31 cellular contexts compared by ENCODE assay signal in genomic region chr1:2972011-2972878, GRCh38. TPM values are rescaled to one million over a fixed set of nuclear protein-coding genes. Genes with fewer than 3 reads are reported as not detected.
DNase-seq lines count a peak whose midpoint lies in the region; ATAC-seq, FAIRE-seq and TF ChIP-seq lines count a peak whose summit lies in the region.
"Had no signal": no experiment of that assay in that cellular context is flagged by ENCODE, and none has a peak within 500 bp of the region (broad histone marks: within the 10 kb centered on the region; RNA-seq: fewer than 3 reads in every experiment).

No MANE protein-coding gene starts in this region.

- H3K9me2 ChIP-seq in SK-N-SH, result no peaks in the 10 kb centered on the region

- no peaks in the 10 kb centered on the region for H3K27me3 ChIP-seq in IMR-90 (ENCODE audit: control insufficient read depth, insufficient read depth, low read length)
- H3K27me3 ChIP-seq in spleen (replicated peaks in 1 of 7), result peaks cover 0 to 80% (median 0%) of the 10 kb centered on the region in 7 donors
- H3K27me3 ChIP-seq in SK-N-SH (ENCODE audit: insufficient read depth), result no peaks in the 10 kb centered on the region

- H3K4me3 ChIP-seq in IMR-90 (ENCODE audit: insufficient read depth, low read depth, low read length) (no peak overlapping the region), kidney (ENCODE audit: low read length in 2 of 2) (no peak overlapping the region), spleen (no peak overlapping the region), SK-N-SH (ENCODE audit: low read depth in 2 of 2, low read length in 1 of 2) (no peak overlapping the region)
- H3K4me3 ChIP-seq: BLaER1 treated with 17β-estradiol and CSF1 and Interleukin-3, amounts not matched to agents 10 nM and 100 nM; GM23338; skin epidermis had no signal

- POLR2A ChIA-PET in IMR-90 (lab: Charles Lee; ENCODE audit: unreplicated experiment) (no interaction called here), activated B cell treated with CpG ODN at 0.5 μM for 24 hours (lab: Charles Lee) (no interaction called here), SK-N-SH (lab: Yijun Ruan, JAX) (no interaction called here)

- no peak overlapping the region for H3K4ac ChIP-seq in IMR-90 (ENCODE audit: low read depth, low read length)

- CTCF ChIA-PET in IMR-90 (lab: Yijun Ruan, JAX) (no interaction called here), activated B cell treated with CpG ODN at 0.5 μM for 24 hours (lab: Charles Lee) (no interaction called here), SK-N-SH (lab: Yijun Ruan, JAX) (no interaction called here)

- TF ChIP-seq EP300 in SK-N-SH (IDR thresholded peaks at IDR 0.05; ENCODE audit: borderline replicate concordance in 1 of 2, low read depth in 1 of 2, low read length in 1 of 2), result no peak

- no peak for TF ChIP-seq POLR2A in IMR-90 (IDR thresholded peaks at IDR 0.05; ENCODE audit: low read depth, low read length)
- TF ChIP-seq POLR2A in spleen (IDR thresholded peaks at IDR 0.05), result no peak

- H3K36me3 Mint-ChIP-seq in activated B cell treated with CpG ODN at 0.5 μM for 24 hours (ENCODE audit: low read depth), result no peaks in the 10 kb centered on the region
- H3K36me3 Mint-ChIP-seq: naive B cell had no signal

- no peak overlapping the region for H4K8ac ChIP-seq in IMR-90 (ENCODE audit: low read depth in 2 of 2, low read length in 2 of 2)

- no peak overlapping the region for H3K27ac Mint-ChIP-seq in activated B cell treated with CpG ODN at 0.5 μM for 24 hours
- H3K27ac Mint-ChIP-seq: effector memory CD8-positive, alpha-beta T cell; GM23338; HFFc6; mesothelial cell of epicardium; stimulated activated naive CD8-positive, alpha-beta T cell treated with anti-CD3 and anti-CD28 coated beads, Interleukin-15, Interleukin-2, amounts not matched to agents 100 ng/mL and 50 ng/mL, for 24 hours; T-helper 2 cell treated with Interferon-gamma antibody and Interleukin-4, amounts not matched to agents 5 μg/mL and 100 μg/mL, for 36 hours had no signal

- H3K14ac ChIP-seq in IMR-90 (replicated peaks; ENCODE audit: low read depth, low read length), result no peak overlapping the region

- H4K91ac ChIP-seq in IMR-90 (ENCODE audit: insufficient read depth, low read depth, low read length), result no peak overlapping the region

- intact Hi-C loops in IMR-90 (cut with micrococcal nuclease) (no loop called here), activated B cell treated with CpG ODN at 0.5 μM for 24 hours (cut with micrococcal nuclease) (no loop called here), kidney (cut with DNase I) (no loop called here), spleen (cut with DNase I; ENCODE audit: low total_unique reads) (no loop called here)

- TF ChIP-seq CTCF in IMR-90 (conservative IDR thresholded peaks at IDR 0.05; ENCODE audit: low read depth, low read length), result no peak
- no peak for TF ChIP-seq CTCF in activated B cell treated with CpG ODN at 0.5 μM for 24 hours (IDR thresholded peaks at IDR 0.05)
- TF ChIP-seq CTCF in kidney (IDR thresholded peaks at IDR 0.05; ENCODE audit: borderline replicate concordance, extremely low read depth, insufficient read depth), result no peak
- TF ChIP-seq CTCF in spleen (IDR thresholded peaks at IDR 0.05 in 8 of 11, conservative IDR thresholded peaks at IDR 0.05 in 3 of 11), result no peak
- no peak for TF ChIP-seq CTCF in SK-N-SH (IDR thresholded peaks at IDR 0.05)

- H2BK120ac ChIP-seq in IMR-90 (ENCODE audit: low read depth, low read length), result no peak overlapping the region

- H3K79me1 ChIP-seq in IMR-90 (ENCODE audit: low read depth in 1 of 2, low read length in 2 of 2), result no peaks in the 10 kb centered on the region

- no peak overlapping the region for H2BK5ac ChIP-seq in IMR-90 (ENCODE audit: low read depth, low read length, poor library complexity, severe bottlenecking)

- H2AK5ac ChIP-seq in IMR-90 (ENCODE audit: low read depth, low read length), result no peak overlapping the region

- H3K4me1 Mint-ChIP-seq in activated B cell treated with CpG ODN at 0.5 μM for 24 hours, result peaks cover 7% of the 10 kb centered on the region
- H3K4me1 Mint-ChIP-seq: GM23338, mesothelial cell of epicardium had no signal

- no peak overlapping the region for H3K23ac ChIP-seq in IMR-90 (ENCODE audit: low read depth, low read length)

- FAIRE-seq in kidney (lab: Jason Lieb, UNC), result no peak

- no peak overlapping the region for H3K18ac ChIP-seq in IMR-90 (ENCODE audit: low read depth, low read length)

- H3K9ac ChIP-seq in IMR-90 (ENCODE audit: low read depth, low read length), result no peak overlapping the region
- H3K9ac ChIP-seq in kidney (ENCODE audit: low read length in 2 of 2), result no peak overlapping the region
- no peak overlapping the region for H3K9ac ChIP-seq in SK-N-SH
- H3K9ac ChIP-seq: BLaER1 treated with 17β-estradiol and CSF1 and Interleukin-3, amounts not matched to agents 10 nM and 100 nM had no signal

- ATAC-seq in IMR-90 (ENCODE audit: low read depth) (no peak), activated B cell treated with CpG ODN at 0.5 μM for 24 hours (ENCODE audit: low read depth) (no peak), HG03196 (IDR thresholded peaks at IDR 0.05; ENCODE audit: unreplicated experiment) (no peak), GM18873 (IDR thresholded peaks at IDR 0.05; ENCODE audit: low FRiP score, unreplicated experiment) (no peak)
- ATAC-seq: effector memory CD8-positive, alpha-beta T cell; GM23338 had no signal

- H4K5ac ChIP-seq in IMR-90 (ENCODE audit: low read depth, low read length), result no peak overlapping the region

- in situ Hi-C loops in IMR-90 (cut with MboI; ENCODE audit: low sequenced_read_pairs), result no loop called here

- TF ChIP-seq RAD21 in IMR-90 (IDR thresholded peaks at IDR 0.05; ENCODE audit: low read length) (no peak), SK-N-SH (IDR thresholded peaks at IDR 0.05; ENCODE audit: low read length) (no peak)

- H4K20me1 ChIP-seq in IMR-90 (ENCODE audit: insufficient read depth, low read length) (no peaks in the 10 kb centered on the region), SK-N-SH (ENCODE audit: insufficient read depth) (no peaks in the 10 kb centered on the region)

- H3F3A ChIP-seq in SK-N-SH (replicated peaks; ENCODE audit: insufficient read depth), result no peaks in the 10 kb centered on the region

- peak overlapping the region; percentile 37 for H2AK9ac ChIP-seq in IMR-90 (replicated peaks; ENCODE audit: low read depth, low read length, poor library complexity)

- H3K9me3 ChIP-seq in IMR-90 (ENCODE audit: control insufficient read depth, insufficient read depth, low read length), result peaks cover 68% of the 10 kb centered on the region
- no peaks in the 10 kb centered on the region for H3K9me3 ChIP-seq in kidney (ENCODE audit: control insufficient read depth in 1 of 2, low read length in 2 of 2)
- no peaks in the 10 kb centered on the region for H3K9me3 ChIP-seq in spleen
- H3K9me3 ChIP-seq in SK-N-SH, result no peaks in the 10 kb centered on the region
- H3K9me3 ChIP-seq: BLaER1 treated with 17β-estradiol and CSF1 and Interleukin-3, amounts not matched to agents 10 nM and 100 nM had no signal

- no peak overlapping the region for H2BK15ac ChIP-seq in IMR-90 (ENCODE audit: low read depth, low read length)

- no peaks in the 10 kb centered on the region for H3K9me3 Mint-ChIP-seq in activated B cell treated with CpG ODN at 0.5 μM for 24 hours
- H3K9me3 Mint-ChIP-seq: effector memory CD8-positive, alpha-beta T cell; naive B cell; stimulated activated naive CD8-positive, alpha-beta T cell treated with anti-CD3 and anti-CD28 coated beads, Interleukin-15, Interleukin-2, amounts not matched to agents 100 ng/mL and 50 ng/mL, for 24 hours; T-helper 2 cell treated with Interferon-gamma antibody and Interleukin-4, amounts not matched to agents 5 μg/mL and 100 μg/mL, for 36 hours had no signal

- BruUV-seq in IMR-90 (replicated peaks; lab: Mats Ljungman, UMichigan), result no TSS peak

- no peak overlapping the region for H3K27ac ChIP-seq in IMR-90 (ENCODE audit: insufficient read depth, low read length)
- no peak overlapping the region for H3K27ac ChIP-seq in kidney (ENCODE audit: low read depth in 2 of 2, low read length in 2 of 2)
- H3K27ac ChIP-seq in spleen, result no peak overlapping the region
- H3K27ac ChIP-seq in SK-N-SH (ENCODE audit: low read depth in 2 of 2, low read length in 1 of 2), result no peak overlapping the region
- H3K27ac ChIP-seq: BLaER1 treated with 17β-estradiol and CSF1 and Interleukin-3, amounts not matched to agents 10 nM and 100 nM; skin epidermis had no signal

- H3K9me1 ChIP-seq in IMR-90 (ENCODE audit: insufficient read depth, low read length), result no peaks in the 10 kb centered on the region

- DNase-seq in IMR-90, result no peak
- peak; percentile 14 for DNase-seq in activated B cell treated with CpG ODN at 0.5 μM for 24 hours
- DNase-seq in kidney, result peak; percentile 76
- peak; percentile 48 for DNase-seq in spleen
- DNase-seq in SK-N-SH, result no peak
- DNase-seq: activated CD4-positive, alpha-beta T cell treated with anti-CD3 and anti-CD28 coated beads for 4 hours; activated naive CD4-positive, alpha-beta T cell treated with Interleukin-2 at 50 U/mL for 16 hours; activated T-cell treated with anti-CD3 and anti-CD28 coated beads, Interleukin-2, amount 50 U/mL, for 48 hours; caudate nucleus; DMS79 treated with DMSO at 0.1 percent for 48 hours; effector memory CD8-positive, alpha-beta T cell; erythroblast; GDM1; HFFc6; naive B cell; NCI-H146; NCI-H226; nucleus accumbens; SIG-M5; stimulated activated CD4-positive, alpha-beta T cell treated with anti-CD3 and anti-CD28 coated beads, Interleukin-1b, Interleukin-23, amount 100 ng/mL, for 48 hours had no signal

- H3K27me3 Mint-ChIP-seq in activated B cell treated with CpG ODN at 0.5 μM for 24 hours, result no peaks in the 10 kb centered on the region
- H3K27me3 Mint-ChIP-seq: stimulated activated naive CD8-positive, alpha-beta T cell treated with anti-CD3 and anti-CD28 coated beads, Interleukin-15, Interleukin-2, amounts not matched to agents 100 ng/mL and 50 ng/mL, for 24 hours had no signal

- no peak overlapping the region for H3K4me3 Mint-ChIP-seq in activated B cell treated with CpG ODN at 0.5 μM for 24 hours
- H3K4me3 Mint-ChIP-seq: effector memory CD8-positive, alpha-beta T cell; GM23338; HFFc6; mesothelial cell of epicardium; naive B cell; stimulated activated naive CD8-positive, alpha-beta T cell treated with anti-CD3 and anti-CD28 coated beads, Interleukin-15, Interleukin-2, amounts not matched to agents 100 ng/mL and 50 ng/mL, for 24 hours; T-helper 2 cell treated with Interferon-gamma antibody and Interleukin-4, amounts not matched to agents 5 μg/mL and 100 μg/mL, for 36 hours had no signal

- WGBS in IMR-90 (ENCODE audit: extremely low coverage in 2 of 2, insufficient read length in 1 of 2), 2 experiments, result 66% methylated on average over 9 of the region's 27 CpGs; no CpG with 5 or more reads in 1 of the 2 experiments
- WGBS in spleen, 5 donors, result 77 to 96% (median 86%) methylated on average over 10 to 27 of the region's 27 CpGs
- WGBS in SK-N-SH (ENCODE audit: low lambda C conversion rate), result 11% methylated on average over 9 of the region's 27 CpGs

- H2BK20ac ChIP-seq in IMR-90 (ENCODE audit: low read depth, low read length), result no peak overlapping the region

- no peaks in the 10 kb centered on the region for H3K4me1 ChIP-seq in IMR-90 (ENCODE audit: control insufficient read depth, insufficient read depth, low read length)
- H3K4me1 ChIP-seq in kidney (ENCODE audit: control insufficient read depth in 1 of 2, insufficient read depth in 1 of 2, low read depth in 1 of 2, low read length in 2 of 2), result no peaks in the 10 kb centered on the region
- H3K4me1 ChIP-seq in spleen, result peaks cover 0 to 11% (median 3%) of the 10 kb centered on the region in 6 donors
- no peaks in the 10 kb centered on the region for H3K4me1 ChIP-seq in SK-N-SH (ENCODE audit: control insufficient read depth in 1 of 2, insufficient read depth in 2 of 2, low read depth in 1 of 2, low read length in 1 of 2)

- dilution Hi-C loops in IMR-90 (cut with HindIII; ENCODE audit: low sequenced_read_pairs, unreplicated experiment), result no loop called here

- no peak overlapping the region for H3K56ac ChIP-seq in IMR-90 (ENCODE audit: extremely low read depth, insufficient read depth, low read length)

- no peaks in the 10 kb centered on the region for H3K36me3 ChIP-seq in IMR-90 (ENCODE audit: control insufficient read depth, insufficient read depth, low read length)
- H3K36me3 ChIP-seq in kidney (ENCODE audit: control insufficient read depth in 1 of 2, insufficient read depth in 2 of 2, low read length in 2 of 2), result no peaks in the 10 kb centered on the region
- H3K36me3 ChIP-seq in spleen, result no peaks in the 10 kb centered on the region
- no peaks in the 10 kb centered on the region for H3K36me3 ChIP-seq in SK-N-SH (replicated peaks in 1 of 2; ENCODE audit: control insufficient read depth in 1 of 2, insufficient read depth in 2 of 2, low read length in 1 of 2)
- H3K36me3 ChIP-seq: BLaER1 treated with 17β-estradiol and CSF1 and Interleukin-3, amounts not matched to agents 10 nM and 100 nM had no signal

- no peak overlapping the region for H3K4me2 ChIP-seq in IMR-90 (ENCODE audit: low read depth, low read length)
- H3K4me2 ChIP-seq in SK-N-SH, result no peak overlapping the region
- H3K4me2 ChIP-seq: GM23338 had no signal

- no peaks in the 10 kb centered on the region for H3K79me2 ChIP-seq in SK-N-SH (ENCODE audit: insufficient read depth)

- H2AFZ ChIP-seq in IMR-90 (replicated peaks; ENCODE audit: low read length, poor library complexity) (no peak overlapping the region), SK-N-SH (ENCODE audit: low read depth) (no peak overlapping the region)
- H2AFZ ChIP-seq: GM23338 had no signal

RNA-seq across cellular contexts. Expression of gene ACTRT2, which starts 49.0 kb away (rescaled TPM):
- total RNA-seq in IMR-90 (2012; rRNA removed), result not detected in 2 replicates
- not detected in 2 replicates for polyA plus RNA-seq in IMR-90 (2012; rRNA removed)
- not detected in 2 replicates for polyA plus RNA-seq in IMR-90 (2012; cell fraction: cytosol; rRNA removed)
- polyA plus RNA-seq in IMR-90 (2012; cell fraction: nucleus; rRNA removed; ENCODE audit: low replicate concordance), result not detected in 2 replicates
- not detected in 2 replicates for total RNA-seq in activated B cell treated with CpG ODN at 0.5 μM for 24 hours
- total RNA-seq in kidney, result not detected
- polyA plus RNA-seq in kidney (ENCODE audit: insufficient read depth, low read depth, low replicate concordance), result not detected
- not detected for total RNA-seq in spleen
- polyA plus RNA-seq in spleen, result not detected
- polyA plus RNA-seq in SK-N-SH (2012; rRNA removed), result not detected in 2 replicates
- not detected in 2 replicates for polyA plus RNA-seq in SK-N-SH (2012; cell fraction: cytosol; rRNA removed)
- not detected in 2 replicates for polyA plus RNA-seq in SK-N-SH (2012; cell fraction: nucleus; rRNA removed)
- total RNA-seq: glomerular endothelial cell, GM23338, HFFc6, liver, mesothelial cell of epicardium had no signal
- polyA plus RNA-seq: GM23338, liver, thymus had no signal

Comparison
In these comparisons a context has a peak if more than half of its experiments do, and no peak if none do; other contexts are left out.
1. DNase-seq: peak in activated B cell treated with CpG ODN at 0.5 μM for 24 hours (single experiment), kidney (single experiment) and spleen (single experiment); none in IMR-90 (single experiment) and SK-N-SH (single experiment).